In genomic region chr22:39520054-39520873, GRCh38 we compare ENCODE assay signal across 1 cellular context.
A peak's percentile ranks its signal among the peaks of the same experiment; 100 is the strongest.
TF ChIP-seq lines count a peak whose summit lies in the region.

Gene ATF4, plus strand, starts transcription at chr22:39520562. Its CDS starts 884 bp downstream, at chr22:39521446.

TF ChIP-seq in K562, 482 proteins besides CTCF, POLR2A, EP300 and RAD21 (continued from another document and continues in another):
- TF ChIP-seq E2F4 (CRISPR knock-in tag; IDR thresholded peaks at IDR 0.05; ENCODE audit: low read depth) (no peak), ZBTB26 (CRISPR knock-in tag; IDR thresholded peaks at IDR 0.05) (peak; percentile 58; the same call in 1 of the 2 replicates), ASH1L (IDR thresholded peaks at IDR 0.05; ENCODE audit: borderline replicate concordance, low read depth, partially characterized antibody) (peak; percentile 81), PATZ1 (CRISPR knock-in tag; IDR thresholded peaks at IDR 0.05; ENCODE audit: borderline replicate concordance) (no peak), DIDO1 (tag; IDR thresholded peaks at IDR 0.05; ENCODE audit: low read depth) (no peak), SMARCC2 (IDR thresholded peaks at IDR 0.05; ENCODE audit: low read depth) (no peak), ZNF655 (CRISPR knock-in tag; IDR thresholded peaks at IDR 0.05) (no peak), FOXP1 (CRISPR knock-in tag; IDR thresholded peaks at IDR 0.05) (peak; percentile 90), JUN (IDR thresholded peaks at IDR 0.05; ENCODE audit: borderline replicate concordance, low read depth, low read length) (0 out of 2 replicates have a peak, but pooled peaks have one; percentile 4), JUN (CRISPR knock-in tag; IDR thresholded peaks at IDR 0.05; ENCODE audit: borderline replicate concordance) (peak; percentile 82; the same call in 1 of the 2 replicates), RBM25 (IDR thresholded peaks at IDR 0.05; ENCODE audit: low read depth, low read length, severe bottlenecking) (peak; percentile 64), POLR2H (tag; IDR thresholded peaks at IDR 0.05; ENCODE audit: low read depth) (peak; percentile 97), PTRF (tag; IDR thresholded peaks at IDR 0.05) (no peak), CBFA2T2 (conservative IDR thresholded peaks at IDR 0.05) (peak; percentile 84), FOXO4 (CRISPR knock-in tag; IDR thresholded peaks at IDR 0.05) (peak; percentile 17; the same call in 1 of the 2 replicates), TAF1 (IDR thresholded peaks at IDR 0.05; ENCODE audit: control insufficient read depth, extremely low read depth, insufficient read depth, low read length, severe bottlenecking) (peak; percentile 95), HBP1 (CRISPR knock-in tag; IDR thresholded peaks at IDR 0.05) (no peak), CXXC5 (CRISPR knock-in tag; IDR thresholded peaks at IDR 0.05) (peak; percentile 85), ZNF311 (CRISPR knock-in tag; IDR thresholded peaks at IDR 0.05) (no peak), PHB (CRISPR knock-in tag; IDR thresholded peaks at IDR 0.05) (peak; percentile 48; the same call in 1 of the 2 replicates), POLR2G (IDR thresholded peaks at IDR 0.05; ENCODE audit: low read depth, low read length) (peak; percentile 99), KHSRP (IDR thresholded peaks at IDR 0.05) (no peak), CHD1 (IDR thresholded peaks at IDR 0.05; ENCODE audit: low read length) (peak; percentile 100), HDAC6 (IDR thresholded peaks at IDR 0.05; ENCODE audit: low read depth, low read length) (no peak), ZNF174 (CRISPR knock-in tag; IDR thresholded peaks at IDR 0.05) (no peak), CREB1 (IDR thresholded peaks at IDR 0.05) (peak; percentile 39; the same call in 1 of the 2 replicates), CREB1 (CRISPR knock-in tag; IDR thresholded peaks at IDR 0.05) (no peak; the same call in none of the 2 replicates), DACH1 (IDR thresholded peaks at IDR 0.05; ENCODE audit: partially characterized antibody) (no peak), ZNF354B (CRISPR knock-in tag; IDR thresholded peaks at IDR 0.05) (no peak), ZBTB49 (CRISPR knock-in tag; IDR thresholded peaks at IDR 0.05; ENCODE audit: borderline replicate concordance) (peak; percentile 56; the same call in 1 of the 2 replicates), DLX4 (CRISPR knock-in tag; IDR thresholded peaks at IDR 0.05) (no peak), SMARCA4 (IDR thresholded peaks at IDR 0.05) (no peak), ZNF518B (CRISPR knock-in tag; IDR thresholded peaks at IDR 0.05) (no peak), ZNF511 (CRISPR knock-in tag; IDR thresholded peaks at IDR 0.05) (peak; percentile 95), CHD2 (IDR thresholded peaks at IDR 0.05; ENCODE audit: low read depth, low read length) (peak; percentile 96), MEF2D (tag; conservative IDR thresholded peaks at IDR 0.05; ENCODE audit: low read depth) (no peak), BHLHE40 (IDR thresholded peaks at IDR 0.05; ENCODE audit: low read length) (peak; percentile 26), RBM34 (IDR thresholded peaks at IDR 0.05; ENCODE audit: borderline replicate concordance, insufficient read depth, low read length) (no peak), ARID4B (CRISPR knock-in tag; IDR thresholded peaks at IDR 0.05) (peak; percentile 74; the same call in 1 of the 2 replicates)
